In the genomic region with DNA sequence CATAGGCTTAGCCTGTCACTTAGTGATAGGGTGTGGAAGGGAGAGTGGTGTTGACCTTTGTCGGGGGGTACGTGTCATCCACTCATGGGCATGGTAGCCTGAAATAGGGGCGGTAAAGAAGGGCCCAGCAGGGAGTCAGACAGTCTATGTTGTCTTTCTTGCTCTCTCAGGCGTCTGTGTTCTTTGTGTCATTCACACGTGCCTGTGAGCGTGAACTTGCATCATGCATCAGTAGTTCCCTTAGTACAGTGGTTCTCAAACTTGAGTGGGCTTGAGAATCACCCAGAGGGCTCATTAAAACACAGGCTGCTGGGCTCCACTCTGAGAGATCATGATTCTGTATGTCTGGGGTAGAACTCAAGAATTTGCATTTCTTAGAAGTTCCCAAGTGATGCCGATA, we compare ENCODE assay signal across 8 cellular contexts.
"Had no signal": no experiment of that assay in that cellular context is flagged by ENCODE, and none has a peak within 500 bp of the region (broad histone marks: within the 10 kb centered on the region; RNA-seq: fewer than 3 reads in every experiment).

No MANE protein-coding gene starts in this region.

- FAIRE-seq: HTR-8/SVneo, K562 had no signal

- H3K27ac ChIP-seq: GM23248 had no signal

- H3K27ac Mint-ChIP-seq: HFFc6 had no signal

- H3K4me3 ChIP-seq: GM23248, K562 had no signal

- ATAC-seq: K562 had no signal

- H2AFZ ChIP-seq: GM23248 had no signal

- H3K9ac ChIP-seq: GM23248 had no signal

- H3K9me3 Mint-ChIP-seq: HFFc6 had no signal

- DNase-seq: GM23248, GOT3, H7, HCEC 1CT, HFFc6, IMR-90 had no signal

- H3K4me3 Mint-ChIP-seq: HFFc6 had no signal
